Comparison of ENCODE assay signal across 27 cellular contexts in the genomic region with DNA sequence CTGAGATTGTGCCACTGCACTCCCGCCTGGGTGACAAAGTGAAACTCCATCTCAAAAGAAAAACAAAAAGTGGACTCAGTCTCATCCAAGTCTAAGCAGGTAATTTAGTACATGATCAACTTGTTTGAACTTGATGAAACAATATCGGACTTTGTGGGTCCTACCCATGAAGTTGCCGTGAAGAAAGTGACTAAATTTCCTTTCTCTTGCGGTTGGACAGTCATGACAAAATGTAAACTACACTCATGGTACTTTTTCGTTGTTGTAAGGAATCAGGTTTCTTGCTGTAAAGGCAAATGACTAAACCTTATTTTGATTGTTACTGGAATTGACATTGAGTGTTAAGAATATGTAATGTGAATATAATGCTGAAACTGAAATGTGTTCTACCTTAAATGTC.
"Had no signal": no experiment of that assay in that cellular context is flagged by ENCODE, and none has a peak within 500 bp of the region (broad histone marks: within the 10 kb centered on the region; RNA-seq: fewer than 3 reads in every experiment).

No MANE protein-coding gene starts in this region.

- H3K4me3 Mint-ChIP-seq: activated B cell treated with CpG ODN at 0.5 μM for 24 hours; activated CD4-positive, alpha-beta T cell treated with anti-CD3 and anti-CD28 coated beads, Interleukin-2, amount 10 ng/mL, durations not matched to agents 24 days and 14 days; activated naive CD4-positive, alpha-beta T cell treated with anti-CD3 and anti-CD28 coated beads for 36 hours; activated naive CD8-positive, alpha-beta T cell; activated T-helper 17 cell treated with anti-CD3 and anti-CD28 coated beads, Interleukin-2, amount 50 U/mL, for 72 hours; brain; T-cell had no signal

- H3K27me3 Mint-ChIP-seq: activated T-helper 17 cell treated with anti-CD3 and anti-CD28 coated beads, Interleukin-2, amount 50 U/mL, for 72 hours; T-cell had no signal

- H3K9me3 Mint-ChIP-seq: activated B cell treated with CpG ODN at 0.5 μM for 24 hours; activated CD4-positive, alpha-beta T cell treated with anti-CD3 and anti-CD28 coated beads, Interleukin-2, amount 10 ng/mL, durations not matched to agents 24 days and 14 days had no signal

- H3K27ac ChIP-seq: KMS-11, PC-9, SK-N-MC had no signal

- H3K27ac Mint-ChIP-seq: activated B cell treated with CpG ODN at 0.5 μM for 24 hours; activated CD4-positive, alpha-beta T cell treated with anti-CD3 and anti-CD28 coated beads, Interleukin-2, amount 10 ng/mL, durations not matched to agents 24 days and 14 days; activated naive CD4-positive, alpha-beta T cell treated with anti-CD3 and anti-CD28 coated beads for 36 hours; activated naive CD8-positive, alpha-beta T cell; activated T-helper 17 cell treated with anti-CD3 and anti-CD28 coated beads, Interleukin-2, amount 50 U/mL, for 72 hours; brain; T-cell had no signal

- DNase-seq: activated B cell treated with CpG ODN at 0.5 μM for 24 hours; activated CD4-positive, alpha-beta T cell treated with anti-CD3 and anti-CD28 coated beads for 1 hour; activated CD4-positive, alpha-beta T cell treated with anti-CD3 and anti-CD28 coated beads, Interleukin-2, amount 10 ng/mL, durations not matched to agents 24 days and 14 days; activated CD4-positive, alpha-beta T cell treated with anti-CD3 and anti-CD28 coated beads, Interleukin-2, amount 50 U/mL, for 48 hours; activated CD8-positive, alpha-beta memory T cell treated with anti-CD3 and anti-CD28 coated beads for 24 hours; activated gamma-delta T cell; activated naive CD4-positive, alpha-beta T cell treated with anti-CD3 and anti-CD28 coated beads for 36 hours; activated T-cell treated with anti-CD3 and anti-CD28 coated beads, Interleukin-2, amount 50 U/mL, for 48 hours; amygdala; cerebellar nuclear complex; MM.1S; NCI-H1105 treated with DMSO at 0.1 percent for 48 hours; NCI-H1436 treated with DMSO at 0.1 percent for 48 hours; NCI-H187; NCI-H2081; NCI-H446; NCI-H524; PC-9; T-cell; T-helper 2 cell; T1000 had no signal

- H3K4me1 Mint-ChIP-seq: activated B cell treated with CpG ODN at 0.5 μM for 24 hours; activated CD4-positive, alpha-beta T cell treated with anti-CD3 and anti-CD28 coated beads, Interleukin-2, amount 10 ng/mL, durations not matched to agents 24 days and 14 days; activated T-helper 17 cell treated with anti-CD3 and anti-CD28 coated beads, Interleukin-2, amount 50 U/mL, for 72 hours; T-cell had no signal

- ATAC-seq: Right ventricle myocardium inferior, T-cell had no signal

- H3K4me3 ChIP-seq: PC-9, SK-N-MC had no signal

- H3K36me3 Mint-ChIP-seq: T-cell had no signal
